ENCODE assay signal across 9 cellular contexts in genomic region chr5:150599917-150600511, GRCh38. TPM values are rescaled to one million over a fixed set of nuclear protein-coding genes. Genes with fewer than 3 reads are reported as not detected.
A peak's percentile ranks its signal among the peaks of the same experiment; 100 is the strongest.
DNase-seq lines count a peak whose midpoint lies in the region; ATAC-seq lines count a peak whose summit lies in the region.
"Had no signal": no experiment of that assay in that cellular context is flagged by ENCODE, and none has a peak within 500 bp of the region (broad histone marks: within the 10 kb centered on the region; RNA-seq: fewer than 3 reads in every experiment).

No MANE protein-coding gene starts in this region.

- peak overlapping the region in 1 of 2 experiments; percentile 14 for H2BK12ac ChIP-seq in mesenchymal stem cell (ENCODE audit: low read length in 2 of 2)

- no peak overlapping the region for H3K4ac ChIP-seq in mesenchymal stem cell (ENCODE audit: low read depth in 1 of 2, low read length in 2 of 2)

- H3K36me3 ChIP-seq in mesenchymal stem cell (ENCODE audit: control insufficient read depth in 1 of 2, insufficient read depth in 2 of 2, low read depth in 1 of 2, low read length in 2 of 2) = no peaks in the 10 kb centered on the region

- H3K23ac ChIP-seq in mesenchymal stem cell (ENCODE audit: low read length in 2 of 2) = no peak overlapping the region

- no peak for ATAC-seq in HG03342 (IDR thresholded peaks at IDR 0.05; ENCODE audit: unreplicated experiment)

- H3K4me2 ChIP-seq in mesenchymal stem cell (ENCODE audit: low read length, poor library complexity, severe bottlenecking) = no peak overlapping the region

- no peak overlapping the region for H3K9ac ChIP-seq in mesenchymal stem cell (ENCODE audit: low read length)

- no peak overlapping the region for H2AFZ ChIP-seq in mesenchymal stem cell (ENCODE audit: low read depth, low read length)

- H3K14ac ChIP-seq in mesenchymal stem cell (ENCODE audit: low read length in 2 of 2) = no peak overlapping the region

- no peak overlapping the region for H2BK5ac ChIP-seq in mesenchymal stem cell (ENCODE audit: low read depth, low read length, poor library complexity, severe bottlenecking)

- no peaks in the 10 kb centered on the region for H3K9me3 ChIP-seq in mesenchymal stem cell (ENCODE audit: control insufficient read depth, low read length)

- H4K91ac ChIP-seq in mesenchymal stem cell (ENCODE audit: low read length) = peak overlapping the region; percentile 32

- DNase-seq in ACHN (peak; percentile 66), NCI-H128 (lab: John Stamatoyannopoulos, UW; ENCODE audit: unreplicated experiment) (peak; percentile 48), cerebellum (ENCODE audit: low spot score) (peak; percentile 44), mesenchymal stem cell (peak; percentile 86), NCI-H146 (lab: John Stamatoyannopoulos, UW) (no peak), epidermal melanocyte (ENCODE audit: insufficient read length, low spot score) (no peak)
- DNase-seq in activated CD8-positive, alpha-beta memory T cell treated with anti-CD3 and anti-CD28 coated beads, Interleukin-2, amount 50 U/mL, for 4 hours = no peak

- H2BK120ac ChIP-seq in mesenchymal stem cell (ENCODE audit: low read depth, low read length) = no peak overlapping the region

- H3K27me3 ChIP-seq in mesenchymal stem cell (ENCODE audit: control insufficient read depth in 1 of 2, insufficient read depth in 1 of 2, low read length in 2 of 2) = peaks cover 0 to 28% of the 10 kb centered on the region in 2 experiments

- WGBS in mesenchymal stem cell = 82% methylated on average over 11 of the region's 11 CpGs

- H4K8ac ChIP-seq in mesenchymal stem cell (ENCODE audit: low read length) = no peak overlapping the region

- in situ Hi-C loops in ACHN (cut with HindIII; ENCODE audit: low pct_ligation_motif_present, low pct_unique_long_range_greater_than_20kb, low sequenced_read_pairs) = no loop called here

- no peak overlapping the region for H3K18ac ChIP-seq in mesenchymal stem cell (ENCODE audit: low read depth in 1 of 2, low read length in 2 of 2)

- H3K79me1 ChIP-seq in mesenchymal stem cell (replicated peaks; ENCODE audit: low read length, poor library complexity, severe bottlenecking) = no peaks in the 10 kb centered on the region

- H2AK5ac ChIP-seq in mesenchymal stem cell (ENCODE audit: low read length, severe bottlenecking) = peak overlapping the region; percentile 38

- no peak overlapping the region for H3K4me3 ChIP-seq in mesenchymal stem cell (ENCODE audit: insufficient read depth in 1 of 2, low read depth in 1 of 2, low read length in 2 of 2)

- H3K27ac ChIP-seq in mesenchymal stem cell (ENCODE audit: low read length, poor library complexity, severe bottlenecking) = no peak overlapping the region

- H2BK15ac ChIP-seq in mesenchymal stem cell (ENCODE audit: low read depth, poor library complexity, severe bottlenecking) = no peak overlapping the region

- H3K4me1 ChIP-seq in mesenchymal stem cell (ENCODE audit: control insufficient read depth, insufficient read depth, low read depth, low read length) = peaks cover 13% of the 10 kb centered on the region

RNA-seq across cellular contexts. Expression of gene SYNPO, which starts 40.4 kb away (rescaled TPM):
- total RNA-seq in cerebellum = 1.4 TPM
- 37.8 TPM for polyA plus RNA-seq in mesenchymal stem cell (2013, experiment 1 of 2)
- 39.1 TPM for polyA plus RNA-seq in mesenchymal stem cell (2013, experiment 2 of 2)
- polyA plus RNA-seq: CD8-positive, alpha-beta memory T cell had no signal

Comparison
In these comparisons a context has a peak if more than half of its experiments do, and no peak if none do; other contexts are left out.
1. DNase-seq: peak in ACHN (single experiment), NCI-H128 (single experiment), cerebellum (single experiment) and mesenchymal stem cell (single experiment); none in NCI-H146 (single experiment), activated CD8-positive, alpha-beta memory T cell treated with anti-CD3 and anti-CD28 coated beads, Interleukin-2, amount 50 U/mL, for 4 hours (single experiment) and epidermal melanocyte (single experiment).